ENCODE assay signal across 9 cellular contexts in the genomic region with DNA sequence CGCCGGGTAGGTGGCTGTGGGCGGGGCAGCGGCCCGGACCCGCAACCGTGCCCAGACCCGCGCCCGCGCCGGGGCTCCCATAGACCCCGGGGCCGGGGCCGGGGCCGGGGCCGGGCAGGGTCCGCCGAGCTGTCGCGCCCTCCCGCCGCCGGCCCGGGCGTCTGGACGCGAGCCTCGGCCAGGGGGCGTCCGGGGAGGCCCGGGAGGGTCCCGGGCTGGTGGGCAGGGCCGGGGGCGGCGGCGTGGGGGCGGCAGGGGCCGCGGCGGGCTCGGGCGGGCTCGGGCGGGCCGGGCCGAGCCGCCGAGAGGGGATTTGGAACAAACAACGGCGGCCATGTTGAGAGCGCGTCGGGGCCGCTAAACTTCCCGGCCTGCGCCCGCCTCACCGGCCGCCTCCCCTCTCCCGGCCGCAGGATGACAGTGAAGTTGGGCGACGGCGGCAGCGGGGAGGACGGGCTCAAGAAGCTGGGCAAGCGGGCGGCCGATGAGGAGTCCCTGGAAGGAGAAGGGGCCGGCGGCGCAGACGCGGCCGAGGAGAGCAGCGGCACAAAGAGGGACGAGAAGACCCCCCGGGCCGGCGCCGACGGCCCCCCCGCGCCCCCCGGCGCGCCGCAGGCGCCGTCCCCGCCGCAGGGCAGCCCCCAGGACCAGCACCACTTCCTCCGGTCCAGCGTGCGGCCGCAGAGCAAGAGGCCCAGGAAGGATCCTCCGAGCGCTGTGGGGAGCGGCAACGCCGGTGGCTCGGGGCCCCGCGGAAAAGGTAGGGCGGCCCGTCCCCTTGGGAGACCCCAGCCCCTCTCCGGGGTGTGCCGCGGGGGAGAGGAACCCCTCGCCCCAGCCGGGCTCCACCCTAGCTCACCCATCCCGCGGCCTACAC. TPM values are rescaled to one million over a fixed set of nuclear protein-coding genes. Genes with fewer than 3 reads are reported as not detected.
DNase-seq lines count a peak whose midpoint lies in the region; ATAC-seq, FAIRE-seq and TF ChIP-seq lines count a peak whose summit lies in the region.
"Had no signal": no experiment of that assay in that cellular context is flagged by ENCODE, and none has a peak within 500 bp of the region (broad histone marks: within the 10 kb centered on the region; RNA-seq: fewer than 3 reads in every experiment).

No MANE protein-coding gene starts in this region.

- peak overlapping the region; percentile 85 for H3K4me3 ChIP-seq in AG04450 (ENCODE audit: low read depth, low read length)

- H3K27me3 Mint-ChIP-seq in activated B cell treated with CpG ODN at 0.5 μM for 24 hours = peaks cover 8% of the 10 kb centered on the region
- H3K27me3 Mint-ChIP-seq in natural killer cell treated with Interleukin-12 subunit alpha and Interleukin-12 subunit beta and Interleukin-15 and Interleukin-18, amount 100 ng/mL, for 72 hours = no peaks in the 10 kb centered on the region

- peaks cover 42% of the 10 kb centered on the region for H3K4me1 Mint-ChIP-seq in activated B cell treated with CpG ODN at 0.5 μM for 24 hours
- H3K4me1 Mint-ChIP-seq in natural killer cell treated with Interleukin-12 subunit alpha and Interleukin-12 subunit beta and Interleukin-15 and Interleukin-18, amount 100 ng/mL, for 72 hours (ENCODE audit: low read depth in 2 of 2) = peaks cover 31% of the 10 kb centered on the region in 2 donors

- FAIRE-seq in H54 (lab: Jason Lieb, UNC) = no peak

- no peaks in the 10 kb centered on the region for H3K27me3 ChIP-seq in AG04450 (ENCODE audit: control insufficient read depth, insufficient read depth, low read length)

- peak overlapping the region; percentile 76 for H3K4me3 Mint-ChIP-seq in activated B cell treated with CpG ODN at 0.5 μM for 24 hours
- H3K4me3 Mint-ChIP-seq in natural killer cell treated with Interleukin-12 subunit alpha and Interleukin-12 subunit beta and Interleukin-15 and Interleukin-18, amount 100 ng/mL, for 72 hours = peak overlapping the region; percentile 72

- TF ChIP-seq POLR2A in H54 (IDR thresholded peaks at IDR 0.05; ENCODE audit: low read depth, low read length) = no peak; the same call in 1 of the 2 replicates
- TF ChIP-seq POLR2A in erythroblast (IDR thresholded peaks at IDR 0.05; ENCODE audit: low read length) = no peak

- DNase-seq in AG04450 (ENCODE audit: low read depth, low spot score) = no peak
- DNase-seq in H54 (ENCODE audit: insufficient read length, low spot score) = peak; percentile 77
- DNase-seq in activated B cell treated with CpG ODN at 0.5 μM for 24 hours = peak; percentile 24
- DNase-seq in erythroblast (lab: John Stamatoyannopoulos, UW) = peak; percentile 63 to 77
- no peak for DNase-seq in natural killer cell treated with Interleukin-12 subunit alpha and Interleukin-12 subunit beta and Interleukin-15 and Interleukin-18, amount 100 ng/mL, for 72 hours (ENCODE audit: low spot score)
- no peak for DNase-seq in NK-92 (lab: John Stamatoyannopoulos, UW; ENCODE audit: unreplicated experiment)
- no peak for DNase-seq in mesenteric fat pad (ENCODE audit: low spot score)
- DNase-seq in dedifferentiated amniotic fluid mesenchymal stem cell (ENCODE audit: extremely low spot score) = no peak

- H3K27ac ChIP-seq in AG04450 (ENCODE audit: low read depth, low read length) = peak overlapping the region; percentile 52

- no peaks in the 10 kb centered on the region for H3K9me3 Mint-ChIP-seq in activated B cell treated with CpG ODN at 0.5 μM for 24 hours
- no peaks in the 10 kb centered on the region for H3K9me3 Mint-ChIP-seq in natural killer cell treated with Interleukin-12 subunit alpha and Interleukin-12 subunit beta and Interleukin-15 and Interleukin-18, amount 100 ng/mL, for 72 hours

- no peaks in the 10 kb centered on the region; the same call in 1 of the 2 replicates for H3K9me3 ChIP-seq in AG04450 (ENCODE audit: control insufficient read depth, insufficient read depth, low read length)

- ATAC-seq in activated B cell treated with CpG ODN at 0.5 μM for 24 hours (ENCODE audit: low read depth) = no peak
- ATAC-seq in natural killer cell treated with Interleukin-12 subunit alpha and Interleukin-12 subunit beta and Interleukin-15 and Interleukin-18, amount 100 ng/mL, for 72 hours = no peak
- ATAC-seq: left colon had no signal

- peaks cover 37% of the 10 kb centered on the region for H3K36me3 Mint-ChIP-seq in activated B cell treated with CpG ODN at 0.5 μM for 24 hours (ENCODE audit: low read depth)
- H3K36me3 Mint-ChIP-seq in natural killer cell treated with Interleukin-12 subunit alpha and Interleukin-12 subunit beta and Interleukin-15 and Interleukin-18, amount 100 ng/mL, for 72 hours = peaks cover 7% of the 10 kb centered on the region

- no peak overlapping the region for H3K27ac Mint-ChIP-seq in activated B cell treated with CpG ODN at 0.5 μM for 24 hours
- H3K27ac Mint-ChIP-seq in natural killer cell treated with Interleukin-12 subunit alpha and Interleukin-12 subunit beta and Interleukin-15 and Interleukin-18, amount 100 ng/mL, for 72 hours = no peak overlapping the region

- POLR2A ChIA-PET in AG04450 (lab: Yijun Ruan, JAX) (no interaction called here), activated B cell treated with CpG ODN at 0.5 μM for 24 hours (lab: Charles Lee) (interaction anchor here (0.6 to 1.4 kb wide), 3 partner anchors 46 to 91 kb away, joined by 3 to 5 read pairs (median 4); a partner anchor contains a TSS)

- intact Hi-C loops in activated B cell treated with CpG ODN at 0.5 μM for 24 hours (cut with micrococcal nuclease) = loop anchor here (5.0 to 10.0 kb wide), 7 partner anchors 93 to 653 kb away; a partner anchor contains a TSS

- no peak for TF ChIP-seq CTCF in AG04450 (IDR thresholded peaks at IDR 0.05; ENCODE audit: low read depth, low read length)
- TF ChIP-seq CTCF in activated B cell treated with CpG ODN at 0.5 μM for 24 hours (IDR thresholded peaks at IDR 0.05) = no peak

- CTCF ChIA-PET in AG04450 (lab: Charles Lee) (no interaction called here), activated B cell treated with CpG ODN at 0.5 μM for 24 hours (lab: Charles Lee) (no interaction called here)

RNA-seq across cellular contexts. Expression of a gene that starts 2.3 kb away (rescaled TPM):
- 7.8 TPM in 2 replicates for polyA plus RNA-seq in AG04450 (2011; rRNA removed)
- 11.8 and 14.8 TPM in 2 replicates for polyA minus RNA-seq in AG04450 (2011; rRNA and poly(A)+ RNA removed)
- total RNA-seq in activated B cell treated with CpG ODN at 0.5 μM for 24 hours (16.9 and 22.4 TPM in 2 replicates), mesenteric fat pad (15.4 TPM)
- 10 to 100 TPM; 33.3 to 35.3 TPM for total RNA-seq in natural killer cell treated with Interleukin-12 subunit alpha and Interleukin-12 subunit beta and Interleukin-15 and Interleukin-18, amount 100 ng/mL, for 72 hours

RNA-seq across cellular contexts. Expression of a gene that starts 2.6 kb away (rescaled TPM):
- polyA plus RNA-seq in AG04450 (2011; rRNA removed) = 6.4 and 8.3 TPM in 2 replicates
- 18.4 and 21.1 TPM in 2 replicates for polyA minus RNA-seq in AG04450 (2011; rRNA and poly(A)+ RNA removed)
- 9.8 and 11.1 TPM in 2 replicates for total RNA-seq in activated B cell treated with CpG ODN at 0.5 μM for 24 hours
- total RNA-seq in natural killer cell treated with Interleukin-12 subunit alpha and Interleukin-12 subunit beta and Interleukin-15 and Interleukin-18, amount 100 ng/mL, for 72 hours = 1 to 10 TPM; 5.1 to 7.0 TPM
- 12.7 TPM for total RNA-seq in mesenteric fat pad

Comparison
In these comparisons a context has a peak if more than half of its experiments do, and no peak if none do; other contexts are left out.
1. DNase-seq: peak in H54 (single experiment), activated B cell treated with CpG ODN at 0.5 μM for 24 hours (single experiment) and erythroblast (2 of 2); none in AG04450 (single experiment), natural killer cell treated with Interleukin-12 subunit alpha and Interleukin-12 subunit beta and Interleukin-15 and Interleukin-18, amount 100 ng/mL, for 72 hours (single experiment), NK-92 (single experiment), mesenteric fat pad (single experiment) and dedifferentiated amniotic fluid mesenchymal stem cell (single experiment).